In the genomic region with DNA sequence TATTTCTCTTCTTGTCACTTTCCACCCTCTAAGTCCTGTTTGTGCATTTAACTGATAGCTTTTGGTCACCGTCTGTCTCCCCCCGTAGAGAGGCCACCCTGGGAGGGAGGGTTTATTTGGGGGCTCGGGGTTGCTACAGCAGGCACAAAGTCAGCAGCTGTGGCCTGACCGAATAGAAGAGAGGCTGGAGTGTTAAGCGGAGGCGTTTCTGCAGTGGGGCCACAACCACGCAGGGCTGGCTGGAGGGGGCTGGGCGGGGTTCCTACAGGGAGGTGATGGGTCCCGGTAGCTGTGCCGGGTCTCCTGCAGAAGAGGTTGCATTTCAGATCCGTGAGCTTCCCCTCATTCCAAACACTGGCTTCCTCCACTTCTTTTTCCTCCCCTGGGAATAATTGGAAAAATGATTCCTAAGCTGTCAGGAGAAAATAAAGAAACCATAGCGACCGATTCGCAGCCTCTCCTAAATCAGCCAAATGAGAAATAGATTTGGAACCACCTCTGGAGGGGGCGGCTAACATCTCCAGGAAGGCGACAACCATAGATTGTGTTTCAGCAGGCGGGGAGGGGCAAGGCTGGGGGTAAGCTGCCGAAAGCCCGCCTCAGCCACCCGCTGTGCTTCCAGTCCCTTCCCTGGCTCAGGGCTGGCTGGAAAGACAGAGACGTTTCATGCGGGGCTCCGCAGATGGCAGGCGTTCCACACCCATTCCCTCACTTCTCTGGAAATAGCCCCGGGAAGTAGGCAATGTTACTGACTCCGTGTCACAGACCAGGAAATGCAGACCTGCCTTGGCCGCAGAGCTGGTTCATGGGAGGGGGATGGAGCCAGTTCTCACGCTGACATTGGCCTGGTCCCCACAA, we compare ENCODE assay signal across 8 cellular contexts.
A peak's percentile ranks its signal among the peaks of the same experiment; 100 is the strongest.
DNase-seq lines count a peak whose midpoint lies in the region; ATAC-seq and TF ChIP-seq lines count a peak whose summit lies in the region.

No MANE protein-coding gene starts in this region.

- intact Hi-C loops in upper lobe of right lung (cut with DNase I) = loop anchor here (10.0 kb wide), 1 partner anchor 223 kb away; no protein-coding TSS in a partner anchor

- H3K9me3 ChIP-seq in mesodermal cell (ENCODE audit: control insufficient read depth, low read length) (peaks cover 4% of the 10 kb centered on the region), upper lobe of right lung (no peaks in the 10 kb centered on the region)

- H3K36me3 ChIP-seq in mesodermal cell (ENCODE audit: control insufficient read depth, insufficient read depth, low read length) (no peaks in the 10 kb centered on the region), upper lobe of right lung (no peaks in the 10 kb centered on the region)

- H3K27ac ChIP-seq in mesodermal cell (ENCODE audit: low read depth, low read length, severe bottlenecking) (peak overlapping the region; percentile 45), upper lobe of right lung (no peak overlapping the region)

- TF ChIP-seq CTCF in epithelial cell of proximal tubule (conservative IDR thresholded peaks at IDR 0.05; ENCODE audit: low read depth, low read length) (no peak), upper lobe of right lung (IDR thresholded peaks at IDR 0.05) (no peak)

- DNase-seq in NCI-H510A treated with DMSO at 0.1 percent for 48 hours (lab: John Stamatoyannopoulos, UW) (peak; percentile 33), NCI-H510A (lab: John Stamatoyannopoulos, UW) (no peak), epithelial cell of proximal tubule (ENCODE audit: low read depth) (no peak), upper lobe of right lung (peak; percentile 64), HuH-7.5 (ENCODE audit: low spot score) (no peak), GDM1 (lab: John Stamatoyannopoulos, UW) (no peak)
- DNase-seq in NK-92 treated with Interleukin-12 subunit alpha and Interleukin-12 subunit beta, amount 100 ng/mL, for 24 hours (lab: John Stamatoyannopoulos, UW) = no peak

- peak; percentile 2 for ATAC-seq in upper lobe of right lung

- 9 to 15% methylated on average over 15 to 20 of the region's 28 CpGs for WGBS in mesodermal cell (ENCODE audit: insufficient coverage in 2 of 2), 2 experiments

- H3K4me3 ChIP-seq in epithelial cell of proximal tubule (ENCODE audit: low read depth, low read length) = peak overlapping the region; percentile 25
- no peak overlapping the region for H3K4me3 ChIP-seq in mesodermal cell (ENCODE audit: extremely low read depth, insufficient read depth, low read length, poor library complexity, severe bottlenecking)
- peak overlapping the region; percentile 31 for H3K4me3 ChIP-seq in upper lobe of right lung

- H3K4me1 ChIP-seq in mesodermal cell (ENCODE audit: control insufficient read depth, insufficient read depth, low read length, poor library complexity, severe bottlenecking) = peaks cover 46% of the 10 kb centered on the region
- peaks cover 26% of the 10 kb centered on the region for H3K4me1 ChIP-seq in upper lobe of right lung

- no peaks in the 10 kb centered on the region for H3K27me3 ChIP-seq in upper lobe of right lung

Comparison
In these comparisons a context has a peak if more than half of its experiments do, and no peak if none do; other contexts are left out.
1. DNase-seq: peak in NCI-H510A treated with DMSO at 0.1 percent for 48 hours (single experiment) and upper lobe of right lung (single experiment); none in NCI-H510A (single experiment), epithelial cell of proximal tubule (single experiment), HuH-7.5 (single experiment), GDM1 (single experiment) and NK-92 treated with Interleukin-12 subunit alpha and Interleukin-12 subunit beta, amount 100 ng/mL, for 24 hours (single experiment).